13 cellular contexts compared by ENCODE assay signal in genomic region chr1:205444931-205445652, GRCh38. TPM values are rescaled to one million over a fixed set of nuclear protein-coding genes. Genes with fewer than 3 reads are reported as not detected.
DNase-seq lines count a peak whose midpoint lies in the region; ATAC-seq and TF ChIP-seq lines count a peak whose summit lies in the region.
"Had no signal": no experiment of that assay in that cellular context is flagged by ENCODE, and none has a peak within 500 bp of the region (broad histone marks: within the 10 kb centered on the region; RNA-seq: fewer than 3 reads in every experiment).

No MANE protein-coding gene starts in this region.

- H3K9me3 ChIP-seq in CD8-positive, alpha-beta memory T cell (ENCODE audit: low read length) = no peaks in the 10 kb centered on the region
- H3K9me3 ChIP-seq in neuronal stem cell (replicated peaks in 1 of 2; ENCODE audit: control insufficient read depth in 2 of 2, insufficient read depth in 1 of 2, low read depth in 1 of 2, low read length in 2 of 2) = no peaks in the 10 kb centered on the region

- no peaks in the 10 kb centered on the region for H3K9me3 Mint-ChIP-seq in CD8-positive, alpha-beta memory T cell
- H3K9me3 Mint-ChIP-seq: activated T-helper 1 cell treated with anti-CD3 and anti-CD28 coated beads, Interleukin-12 subunit alpha, Interleukin-12 subunit beta, Interleukin-2, Interleukin-4 antibody, amounts not matched to agents 30 ng/mL and 10 ng/mL and 1 ng/mL, durations not matched to agents 14 hours and 24 hours and 36 hours had no signal

- H3K4me1 Mint-ChIP-seq in CD8-positive, alpha-beta memory T cell = peaks cover 29 to 36% (median 32%) of the 10 kb centered on the region in 3 donors

- peak overlapping the region; percentile 22 for H2AK5ac ChIP-seq in neuronal stem cell (ENCODE audit: low read depth, low read length)

- peak overlapping the region; percentile 22 for H2BK15ac ChIP-seq in neuronal stem cell (ENCODE audit: low read length)

- H3K4me1 ChIP-seq in CD8-positive, alpha-beta memory T cell (ENCODE audit: insufficient read depth, low read length) = peaks cover 21% of the 10 kb centered on the region
- H3K4me1 ChIP-seq in neuronal stem cell (ENCODE audit: control insufficient read depth in 2 of 2, insufficient read depth in 1 of 2, low read depth in 1 of 2, low read length in 2 of 2) = peaks cover 67 to 77% of the 10 kb centered on the region in 2 donors

- H3K4me3 ChIP-seq in CD8-positive, alpha-beta memory T cell (ENCODE audit: low read length) = no peak overlapping the region
- H3K4me3 ChIP-seq in fibroblast of the aortic adventitia (ENCODE audit: low read depth, low read length) (no peak overlapping the region), neuronal stem cell (ENCODE audit: low read length in 2 of 2) (peak overlapping the region in 1 of 2 donors; percentile 19)

- H2BK5ac ChIP-seq in neuronal stem cell (ENCODE audit: low read length) = peak overlapping the region; percentile 31

- H3K4me2 ChIP-seq in neuronal stem cell (ENCODE audit: insufficient read depth, low read length, poor library complexity, severe bottlenecking) = no peak overlapping the region

- H2BK12ac ChIP-seq in neuronal stem cell (ENCODE audit: low read length) = no peak overlapping the region

- no peaks in the 10 kb centered on the region for H3K36me3 ChIP-seq in CD8-positive, alpha-beta memory T cell (ENCODE audit: insufficient read depth, low read length)
- H3K36me3 ChIP-seq in neuronal stem cell (replicated peaks in 1 of 2; ENCODE audit: control insufficient read depth in 2 of 2, insufficient read depth in 2 of 2, low read length in 2 of 2) = peaks cover 0 to 16% of the 10 kb centered on the region in 2 donors

- H3K36me3 Mint-ChIP-seq in CD8-positive, alpha-beta memory T cell = no peaks in the 10 kb centered on the region
- H3K36me3 Mint-ChIP-seq: CD4-positive, CD25-positive, alpha-beta regulatory T cell had no signal

- peak overlapping the region; percentile 38 for H3K27ac ChIP-seq in CD8-positive, alpha-beta memory T cell (ENCODE audit: low read depth, low read length)
- H3K27ac ChIP-seq in neuronal stem cell (replicated peaks; ENCODE audit: low read length) = peak overlapping the region; percentile 99

- no peak overlapping the region for H3K14ac ChIP-seq in neuronal stem cell (ENCODE audit: low read length)

- H2BK120ac ChIP-seq in neuronal stem cell (ENCODE audit: low read depth, low read length) = no peak overlapping the region

- peak overlapping the region; percentile 78 for H2AFZ ChIP-seq in neuronal stem cell (ENCODE audit: low read length)

- no peak overlapping the region for H4K8ac ChIP-seq in neuronal stem cell (ENCODE audit: low read depth, low read length)

- no peaks in the 10 kb centered on the region for H3K27me3 ChIP-seq in CD8-positive, alpha-beta memory T cell (ENCODE audit: insufficient read depth, low read length, poor library complexity, severe bottlenecking)
- peaks cover 0 to 39% (median 0%) of the 10 kb centered on the region in 3 experiments for H3K27me3 ChIP-seq in neuronal stem cell (ENCODE audit: control insufficient read depth in 3 of 3, insufficient read depth in 3 of 3, low read depth in 1 of 3, low read length in 3 of 3)

- H3K27me3 Mint-ChIP-seq in CD8-positive, alpha-beta memory T cell = no peaks in the 10 kb centered on the region

- POLR2A ChIA-PET in CD8-positive, alpha-beta memory T cell (lab: Charles Lee) = no interaction called here

- DNase-seq in CD8-positive, alpha-beta memory T cell = no peak
- DNase-seq in NCI-H446 treated with DMSO at 0.1 percent for 48 hours (lab: John Stamatoyannopoulos, UW) (peak; percentile 80), fibroblast of the aortic adventitia (ENCODE audit: low read depth) (peak; percentile 70), neuronal stem cell (ENCODE audit: low spot score) (peak; percentile 91), NCI-H128 (lab: John Stamatoyannopoulos, UW; ENCODE audit: unreplicated experiment) (no peak), NCI-H526 treated with DMSO at 0.1 percent for 48 hours (lab: John Stamatoyannopoulos, UW) (no peak)
- DNase-seq in activated CD4-positive, alpha-beta T cell treated with anti-CD3 and anti-CD28 coated beads for 1 hour = no peak
- DNase-seq: CD4-positive, CD25-positive, alpha-beta regulatory T cell; stimulated activated naive CD4-positive, alpha-beta T cell had no signal

- no peak overlapping the region for H3K4me3 Mint-ChIP-seq in CD8-positive, alpha-beta memory T cell
- H3K4me3 Mint-ChIP-seq: activated T-helper 1 cell treated with anti-CD3 and anti-CD28 coated beads, Interleukin-12 subunit alpha, Interleukin-12 subunit beta, Interleukin-2, Interleukin-4 antibody, amounts not matched to agents 30 ng/mL and 10 ng/mL and 1 ng/mL, durations not matched to agents 14 hours and 24 hours and 36 hours had no signal

- H3K4ac ChIP-seq in neuronal stem cell (ENCODE audit: low read length) = no peak overlapping the region

- no CpG with 5 or more reads among the region's 18 CpGs for WGBS in neuronal stem cell (ENCODE audit: extremely low coverage in 2 of 2, insufficient read length in 2 of 2, insufficient replicate concordance in 1 of 2), 2 donors

- peak overlapping the region in 3 of 8 donors; percentile 35 to 66 (median 38) for H3K27ac Mint-ChIP-seq in CD8-positive, alpha-beta memory T cell
- H3K27ac Mint-ChIP-seq: activated T-helper 1 cell treated with anti-CD3 and anti-CD28 coated beads, Interleukin-12 subunit alpha, Interleukin-12 subunit beta, Interleukin-2, Interleukin-4 antibody, amounts not matched to agents 30 ng/mL and 10 ng/mL and 1 ng/mL, durations not matched to agents 14 hours and 24 hours and 36 hours had no signal

- peak overlapping the region; percentile 33 for H3K9ac ChIP-seq in neuronal stem cell (ENCODE audit: low read depth, low read length, poor library complexity)

- peak overlapping the region; percentile 90 for H3K18ac ChIP-seq in neuronal stem cell (ENCODE audit: low read length)

- H3K23ac ChIP-seq in neuronal stem cell (ENCODE audit: low read depth, low read length, poor library complexity) = no peak overlapping the region

- CTCF ChIA-PET in CD8-positive, alpha-beta memory T cell (lab: Charles Lee) = interaction anchor here (1.0 to 1.1 kb wide), 2 partner anchors 8 to 10 kb away, joined by 3 read pairs; no protein-coding TSS in a partner anchor

- peak overlapping the region; percentile 76 for H4K91ac ChIP-seq in neuronal stem cell (ENCODE audit: low read depth, low read length, poor library complexity)

- ATAC-seq in HG03097 (IDR thresholded peaks at IDR 0.05; ENCODE audit: low FRiP score, unreplicated experiment) = no peak
- ATAC-seq: left lobe of liver had no signal

- peaks cover 10% of the 10 kb centered on the region for H3K79me1 ChIP-seq in neuronal stem cell (ENCODE audit: low read depth, low read length)

- TF ChIP-seq CTCF in fibroblast of the aortic adventitia (IDR thresholded peaks at IDR 0.05; ENCODE audit: insufficient read depth, low read length) = no peak

RNA-seq across cellular contexts. Expression of gene BLACAT1, which starts 10.8 kb away (rescaled TPM):
- total RNA-seq in CD8-positive, alpha-beta memory T cell = under 1 TPM in 1 of 2 experiments, not detected in 1; 0.09 TPM
- polyA plus RNA-seq in CD8-positive, alpha-beta memory T cell = not detected
- 0.09 TPM in 1 of 2 replicates, not detected in the other for total RNA-seq in fibroblast of the aortic adventitia (ENCODE audit: low replicate concordance)
- polyA plus RNA-seq in neuronal stem cell (2013, experiment 1 of 2) = 75.0 TPM
- polyA plus RNA-seq in neuronal stem cell (2013, experiment 2 of 2) = 75.3 TPM
- total RNA-seq: NCI-H460 had no signal
- polyA plus RNA-seq: CD4-positive, CD25-positive, alpha-beta regulatory T cell had no signal

RNA-seq across cellular contexts. Expression of gene LEMD1, which starts 23.2 kb away (rescaled TPM):
- under 1 TPM in 1 of 2 experiments, not detected in 1; 0.55 TPM for total RNA-seq in CD8-positive, alpha-beta memory T cell
- not detected for polyA plus RNA-seq in CD8-positive, alpha-beta memory T cell
- 0.36 TPM in 1 of 2 replicates, not detected in the other for total RNA-seq in fibroblast of the aortic adventitia (ENCODE audit: low replicate concordance)
- polyA plus RNA-seq in neuronal stem cell (2013, experiment 1 of 2) = 108 TPM
- polyA plus RNA-seq in neuronal stem cell (2013, experiment 2 of 2) = 112 TPM
- total RNA-seq: activated T-helper 1 cell treated with anti-CD3 and anti-CD28 coated beads, Interleukin-12 subunit alpha, Interleukin-12 subunit beta, Interleukin-2, Interleukin-4 antibody, amounts not matched to agents 30 ng/mL and 10 ng/mL and 1 ng/mL, durations not matched to agents 14 hours and 24 hours and 36 hours; CD4-positive, CD25-positive, alpha-beta regulatory T cell; left lobe of liver; NCI-H460 had no signal
- polyA plus RNA-seq: CD4-positive, CD25-positive, alpha-beta regulatory T cell had no signal

RNA-seq across cellular contexts. Expression of gene CDK18, which starts 59.4 kb away (rescaled TPM):
- total RNA-seq in CD8-positive, alpha-beta memory T cell = 1 to 10 TPM; 1.4 to 1.6 TPM
- 0.43 TPM for polyA plus RNA-seq in CD8-positive, alpha-beta memory T cell
- 0.27 and 1.6 TPM in 2 replicates for total RNA-seq in fibroblast of the aortic adventitia (ENCODE audit: low replicate concordance)
- polyA plus RNA-seq in neuronal stem cell (2013, experiment 1 of 2) = 25.8 TPM
- polyA plus RNA-seq in neuronal stem cell (2013, experiment 2 of 2) = 25.5 TPM
- polyA plus RNA-seq: CD4-positive, CD25-positive, alpha-beta regulatory T cell had no signal

Comparison
In these comparisons a context has a peak if more than half of its experiments do, and no peak if none do; other contexts are left out.
1. DNase-seq: peak in NCI-H446 treated with DMSO at 0.1 percent for 48 hours (single experiment), fibroblast of the aortic adventitia (single experiment) and neuronal stem cell (single experiment); none in CD8-positive, alpha-beta memory T cell (0 of 5), activated CD4-positive, alpha-beta T cell treated with anti-CD3 and anti-CD28 coated beads for 1 hour (single experiment), NCI-H128 (single experiment) and NCI-H526 treated with DMSO at 0.1 percent for 48 hours (single experiment).